In the genomic region with DNA sequence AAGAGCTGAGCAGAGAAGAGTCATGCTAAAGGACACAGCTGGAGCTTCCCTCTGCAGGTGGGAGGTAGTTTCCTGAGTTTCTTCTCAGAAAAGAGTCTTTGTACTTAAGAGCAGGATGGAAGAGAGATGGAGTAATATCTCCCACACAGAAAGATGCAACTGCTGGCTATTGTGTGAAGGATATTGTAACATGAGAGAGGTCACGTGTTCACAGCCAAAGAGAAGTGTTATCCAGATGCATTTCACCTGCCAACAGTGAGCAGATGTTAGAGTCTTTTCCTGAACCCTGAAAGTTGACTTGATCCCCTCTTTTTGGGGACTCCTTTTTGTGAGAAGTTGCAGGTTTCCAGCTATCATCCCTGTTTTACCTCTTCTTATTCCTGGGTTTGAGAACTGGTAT, we compare ENCODE assay signal across 29 cellular contexts.
"Had no signal": no experiment of that assay in that cellular context is flagged by ENCODE, and none has a peak within 500 bp of the region (broad histone marks: within the 10 kb centered on the region; RNA-seq: fewer than 3 reads in every experiment).

No MANE protein-coding gene starts in this region.

- ATAC-seq: esophagus mucosa; gastrocnemius medialis; left cardiac atrium; left lung; mucosa of descending colon; natural killer cell treated with Interleukin-12 subunit alpha and Interleukin-12 subunit beta and Interleukin-15 and Interleukin-18, amount 100 ng/mL, for 72 hours; sciatic nerve had no signal

- H3K27ac Mint-ChIP-seq: dendritic cell treated with granulocyte-macrophage colony-stimulating factor and Interleukin-4, amounts not matched to agents 40 ng/mL and 50 ng/mL, for 4 days; endodermal cell; mesothelial cell of epicardium; natural killer cell treated with Interleukin-12 subunit alpha and Interleukin-12 subunit beta and Interleukin-15 and Interleukin-18, amount 100 ng/mL, for 72 hours; progenitor cell of endocrine pancreas had no signal

- H3K4me1 ChIP-seq: left lung, parathyroid adenoma, thyroid gland, vagina had no signal

- H3K4me1 Mint-ChIP-seq: endodermal cell, naive B cell, neural crest cell had no signal

- H3K9me3 Mint-ChIP-seq: dendritic cell treated with granulocyte-macrophage colony-stimulating factor and Interleukin-4, amounts not matched to agents 40 ng/mL and 50 ng/mL, for 4 days; endodermal cell; mesothelial cell of epicardium; natural killer cell treated with Interleukin-12 subunit alpha and Interleukin-12 subunit beta and Interleukin-15 and Interleukin-18, amount 100 ng/mL, for 72 hours; neural crest cell had no signal

- H2AFZ ChIP-seq: parathyroid adenoma had no signal

- H3K4me3 Mint-ChIP-seq: dendritic cell treated with granulocyte-macrophage colony-stimulating factor and Interleukin-4, amounts not matched to agents 40 ng/mL and 50 ng/mL, for 4 days; endodermal cell; mesothelial cell of epicardium; naive B cell; natural killer cell treated with Interleukin-12 subunit alpha and Interleukin-12 subunit beta and Interleukin-15 and Interleukin-18, amount 100 ng/mL, for 72 hours; neural crest cell had no signal

- H3K4me3 ChIP-seq: gastrocnemius medialis, left lung, mucosa of descending colon, smooth muscle cell, stomach, thyroid gland, vagina had no signal

- H3K9ac ChIP-seq: parathyroid adenoma had no signal

- H3K4me2 ChIP-seq: smooth muscle cell had no signal

- H3K36me3 ChIP-seq: gastrocnemius medialis, left lung, stomach, thyroid gland, vagina had no signal

- H3K9me3 ChIP-seq: gastrocnemius medialis, left lung, mucosa of descending colon, stomach, thyroid gland, vagina had no signal

- DNase-seq: effector CD8-positive, alpha-beta T cell; endodermal cell; foreskin fibroblast; gastrocnemius medialis; head of caudate nucleus; left cardiac atrium; left lung; mesenchymal stem cell; mucosa of descending colon; naive B cell; stimulated activated CD4-positive, alpha-beta T cell treated with anti-CD3 and anti-CD28 coated beads, Interleukin-12 subunit alpha, Interleukin-12 subunit beta, amount 100 ng/mL, for 4 hours; stimulated activated CD4-positive, alpha-beta T cell treated with anti-CD3 and anti-CD28 coated beads, Interleukin-1b, Interleukin-23, amount 100 ng/mL, for 48 hours; stimulated activated CD4-positive, alpha-beta T cell treated with anti-CD3 and anti-CD28 coated beads, Interleukin-4, amount 100 ng/mL, for 1 hour; stimulated activated CD8-positive, alpha-beta memory T cell treated with anti-CD3 and anti-CD28 coated beads, Interleukin-4, amount 100 ng/mL, for 48 hours; stimulated activated naive CD4-positive, alpha-beta T cell treated with Interleukin-2 at 50 U/mL for 16 hours; stomach; thyroid gland; trophoblast cell had no signal

- H3K27me3 ChIP-seq: gastrocnemius medialis, left lung, stomach, thyroid gland, vagina had no signal

- H3K27ac ChIP-seq: epithelial cell of prostate, gastrocnemius medialis, left lung, parathyroid adenoma, stomach, thyroid gland, vagina had no signal

- H3K36me3 Mint-ChIP-seq: mesothelial cell of epicardium; naive B cell; natural killer cell treated with Interleukin-12 subunit alpha and Interleukin-12 subunit beta and Interleukin-15 and Interleukin-18, amount 100 ng/mL, for 72 hours had no signal

- H3K79me2 ChIP-seq: parathyroid adenoma had no signal
